16 cellular contexts compared by ENCODE assay signal in genomic region chr2:128301021-128301420, GRCh38. TPM values are rescaled to one million over a fixed set of nuclear protein-coding genes. Genes with fewer than 3 reads are reported as not detected.
DNase-seq lines count a peak whose midpoint lies in the region; ATAC-seq and TF ChIP-seq lines count a peak whose summit lies in the region.
"Had no signal": no experiment of that assay in that cellular context is flagged by ENCODE, and none has a peak within 500 bp of the region (broad histone marks: within the 10 kb centered on the region; RNA-seq: fewer than 3 reads in every experiment).

No MANE protein-coding gene starts in this region.

- no peaks in the 10 kb centered on the region for H3K9me3 ChIP-seq in right atrium auricular region
- no peaks in the 10 kb centered on the region for H3K9me3 ChIP-seq in colonic mucosa
- H3K9me3 ChIP-seq in transverse colon, result no peaks in the 10 kb centered on the region
- H3K9me3 ChIP-seq: Caco-2, heart left ventricle, mucosa of descending colon had no signal

- no peak overlapping the region for H3K9ac ChIP-seq in colonic mucosa (ENCODE audit: low read depth in 2 of 2, low read length in 2 of 2)

- H3K4me3 ChIP-seq in right atrium auricular region (no peak overlapping the region), colonic mucosa (no peak overlapping the region), transverse colon (no peak overlapping the region)
- H3K4me3 ChIP-seq: heart left ventricle, mucosa of descending colon had no signal

- peaks cover 0 to 33% of the 10 kb centered on the region in 2 donors for H3K4me1 ChIP-seq in right atrium auricular region
- H3K4me1 ChIP-seq in colonic mucosa, result peaks cover 12% of the 10 kb centered on the region
- H3K4me1 ChIP-seq in transverse colon, result peaks cover 30 to 43% (median 35%) of the 10 kb centered on the region in 4 donors

- H3K27me3 ChIP-seq in right atrium auricular region (no peaks in the 10 kb centered on the region), colonic mucosa (no peaks in the 10 kb centered on the region), transverse colon (no peaks in the 10 kb centered on the region)
- H3K27me3 ChIP-seq: heart left ventricle had no signal

- TF ChIP-seq EP300 in transverse colon (IDR thresholded peaks at IDR 0.05; ENCODE audit: low read depth), result no peak

- no peak overlapping the region for H3K27ac ChIP-seq in right atrium auricular region
- peak overlapping the region; percentile 29 for H3K27ac ChIP-seq in colonic mucosa
- H3K27ac ChIP-seq in transverse colon, result peak overlapping the region; percentile 58 to 92 (median 72)

- H3K4me3 Mint-ChIP-seq in nephron progenitor cell, result no peak overlapping the region
- H3K4me3 Mint-ChIP-seq in activated T-helper 1 cell treated with anti-CD3 and anti-CD28 coated beads, Interleukin-12 subunit alpha, Interleukin-12 subunit beta, Interleukin-2, Interleukin-4 antibody, amounts not matched to agents 30 ng/mL and 10 ng/mL and 1 ng/mL, durations not matched to agents 14 hours and 24 hours and 36 hours, result no peak overlapping the region
- H3K4me3 Mint-ChIP-seq: activated T-cell treated with anti-CD3 and anti-CD28 coated beads, Interleukin-2, amount 50 U/mL, for 24 hours had no signal

- ATAC-seq in Right ventricle myocardium superior (ENCODE audit: poor library complexity), result no peak
- ATAC-seq: heart left ventricle had no signal

- peaks cover 2% of the 10 kb centered on the region for H3K27me3 Mint-ChIP-seq in nephron progenitor cell (ENCODE audit: low read depth, poor library complexity)
- H3K27me3 Mint-ChIP-seq in activated T-helper 1 cell treated with anti-CD3 and anti-CD28 coated beads, Interleukin-12 subunit alpha, Interleukin-12 subunit beta, Interleukin-2, Interleukin-4 antibody, amounts not matched to agents 30 ng/mL and 10 ng/mL and 1 ng/mL, durations not matched to agents 14 hours and 24 hours and 36 hours (ENCODE audit: insufficient read depth), result peaks cover 1% of the 10 kb centered on the region
- H3K27me3 Mint-ChIP-seq: activated T-cell treated with anti-CD3 and anti-CD28 coated beads, Interleukin-2, amount 50 U/mL, for 24 hours; progenitor cell of endocrine pancreas had no signal

- TF ChIP-seq POLR2A in transverse colon (IDR thresholded peaks at IDR 0.05), result no peak

- in situ Hi-C loops in transverse colon (cut with MboI; ENCODE audit: low pct_ligation_motif_present in 1 of 4, low pct_unique_long_range_greater_than_20kb in 1 of 4, low sequenced_read_pairs in 3 of 4), result no loop called here

- peak overlapping the region; percentile 9 for H3K27ac Mint-ChIP-seq in nephron progenitor cell
- H3K27ac Mint-ChIP-seq in activated T-helper 1 cell treated with anti-CD3 and anti-CD28 coated beads, Interleukin-12 subunit alpha, Interleukin-12 subunit beta, Interleukin-2, Interleukin-4 antibody, amounts not matched to agents 30 ng/mL and 10 ng/mL and 1 ng/mL, durations not matched to agents 14 hours and 24 hours and 36 hours, result no peak overlapping the region
- H3K27ac Mint-ChIP-seq: activated T-cell treated with anti-CD3 and anti-CD28 coated beads, Interleukin-2, amount 50 U/mL, for 24 hours; progenitor cell of endocrine pancreas had no signal

- TF ChIP-seq CTCF in right atrium auricular region (IDR thresholded peaks at IDR 0.05), result no peak
- no peak for TF ChIP-seq CTCF in colonic mucosa (IDR thresholded peaks at IDR 0.05)
- no peak for TF ChIP-seq CTCF in nephron progenitor cell (IDR thresholded peaks at IDR 0.05)
- no peak for TF ChIP-seq CTCF in transverse colon (IDR thresholded peaks at IDR 0.05)

- DNase-seq in Right ventricle myocardium superior, result peak; percentile 32
- DNase-seq in right atrium auricular region (ENCODE audit: low spot score), result no peak
- no peak for DNase-seq in colonic mucosa
- DNase-seq in nephron progenitor cell, result no peak
- no peak for DNase-seq in transverse colon
- DNase-seq in activated gamma-delta T cell (lab: John Stamatoyannopoulos, UW), result no peak
- DNase-seq in activated naive CD4-positive, alpha-beta T cell treated with anti-CD3 and anti-CD28 coated beads, Interleukin-2, amount 50 U/mL, for 16 hours, result no peak
- DNase-seq in activated T-helper 1 cell treated with anti-CD3 and anti-CD28 coated beads, Interleukin-12 subunit alpha, Interleukin-12 subunit beta, Interleukin-2, Interleukin-4 antibody, amounts not matched to agents 30 ng/mL and 10 ng/mL and 1 ng/mL, durations not matched to agents 14 hours and 24 hours and 36 hours (ENCODE audit: low spot score), result no peak
- DNase-seq: activated CD4-positive, alpha-beta T cell treated with anti-CD3 and anti-CD28 coated beads, Interleukin-2, amount 50 U/mL, for 1 hour; activated T-cell treated with anti-CD3 and anti-CD28 coated beads, Interleukin-2, amount 50 U/mL, for 24 hours; Caco-2; cortex of kidney; NCI-H446 had no signal

- no peaks in the 10 kb centered on the region for H3K9me3 Mint-ChIP-seq in nephron progenitor cell
- no peaks in the 10 kb centered on the region for H3K9me3 Mint-ChIP-seq in activated T-helper 1 cell treated with anti-CD3 and anti-CD28 coated beads, Interleukin-12 subunit alpha, Interleukin-12 subunit beta, Interleukin-2, Interleukin-4 antibody, amounts not matched to agents 30 ng/mL and 10 ng/mL and 1 ng/mL, durations not matched to agents 14 hours and 24 hours and 36 hours

- intact Hi-C loops in Right ventricle myocardium superior (cut with DNase I) (loop anchor here (10.0 kb wide), 1 partner anchor 126 kb away; no protein-coding TSS in a partner anchor), colonic mucosa (cut with DNase I) (no loop called here), transverse colon (cut with DNase I; ENCODE audit: low total_unique reads) (no loop called here)
- intact Hi-C loops in activated T-helper 1 cell treated with anti-CD3 and anti-CD28 coated beads, Interleukin-12 subunit alpha, Interleukin-12 subunit beta, Interleukin-2, Interleukin-4 antibody, amounts not matched to agents 30 ng/mL and 10 ng/mL and 1 ng/mL, durations not matched to agents 14 hours and 24 hours and 36 hours (cut with micrococcal nuclease), result no loop called here

- WGBS in transverse colon (ENCODE audit: low coverage in 1 of 2), 2 donors, result 86% methylated on average over 3 of the region's 8 CpGs; no CpG with 5 or more reads in 1 of the 2 donors

- peaks cover 33% of the 10 kb centered on the region for H3K4me1 Mint-ChIP-seq in nephron progenitor cell
- no peaks in the 10 kb centered on the region for H3K4me1 Mint-ChIP-seq in activated T-helper 1 cell treated with anti-CD3 and anti-CD28 coated beads, Interleukin-12 subunit alpha, Interleukin-12 subunit beta, Interleukin-2, Interleukin-4 antibody, amounts not matched to agents 30 ng/mL and 10 ng/mL and 1 ng/mL, durations not matched to agents 14 hours and 24 hours and 36 hours (ENCODE audit: low read depth)

- H3K36me3 ChIP-seq in right atrium auricular region (no peaks in the 10 kb centered on the region), colonic mucosa (no peaks in the 10 kb centered on the region), transverse colon (no peaks in the 10 kb centered on the region)
- H3K36me3 ChIP-seq: heart left ventricle had no signal

- H3K36me3 Mint-ChIP-seq in nephron progenitor cell (ENCODE audit: low read depth), result peaks cover 18% of the 10 kb centered on the region
- H3K36me3 Mint-ChIP-seq in activated T-helper 1 cell treated with anti-CD3 and anti-CD28 coated beads, Interleukin-12 subunit alpha, Interleukin-12 subunit beta, Interleukin-2, Interleukin-4 antibody, amounts not matched to agents 30 ng/mL and 10 ng/mL and 1 ng/mL, durations not matched to agents 14 hours and 24 hours and 36 hours (ENCODE audit: low read depth), result no peaks in the 10 kb centered on the region

RNA-seq across cellular contexts. Expression of gene HS6ST1, which starts 17.6 kb away (rescaled TPM):
- total RNA-seq in Right ventricle myocardium superior, result 35.1 TPM
- total RNA-seq in right atrium auricular region, result 10 to 100 TPM; 19.0 to 25.8 TPM
- total RNA-seq in colonic mucosa, result 10 to 100 TPM; 19.3 to 22.9 TPM
- 10 to 100 TPM; 16.1 to 38.6 (median 26.5) TPM for total RNA-seq in transverse colon
- total RNA-seq in activated T-helper 1 cell treated with anti-CD3 and anti-CD28 coated beads, Interleukin-12 subunit alpha, Interleukin-12 subunit beta, Interleukin-2, Interleukin-4 antibody, amounts not matched to agents 30 ng/mL and 10 ng/mL and 1 ng/mL, durations not matched to agents 14 hours and 24 hours and 36 hours, result 21.6 and 22.3 TPM in 2 replicates

Comparison
In these comparisons a context has a peak if more than half of its experiments do, and no peak if none do; other contexts are left out.
1. H3K27ac ChIP-seq: peak in colonic mucosa (single experiment) and transverse colon (4 of 4); none in right atrium auricular region (0 of 2).